Comparison of ENCODE assay signal across 10 cellular contexts in the genomic region with DNA sequence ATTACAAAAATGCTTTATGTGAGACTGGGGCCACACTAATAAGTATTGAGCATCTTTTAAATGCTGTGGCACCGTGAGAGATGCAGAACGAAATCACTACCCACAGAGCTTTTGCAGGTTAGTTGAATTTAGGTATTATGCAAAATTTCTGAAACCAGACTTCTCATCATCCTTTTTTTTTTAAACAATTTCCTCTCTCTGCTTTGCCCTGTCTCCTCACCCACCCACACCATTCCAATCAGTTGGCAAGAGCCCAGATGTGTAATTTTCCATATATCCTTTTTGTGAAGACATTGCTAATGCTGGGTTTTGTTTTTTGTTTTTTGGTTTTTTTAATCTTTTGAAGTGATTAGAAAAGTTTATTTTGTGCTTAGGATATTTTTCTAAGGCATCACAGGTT. TPM values are rescaled to one million over a fixed set of nuclear protein-coding genes. Genes with fewer than 3 reads are reported as not detected.
DNase-seq lines count a peak whose midpoint lies in the region; ATAC-seq and TF ChIP-seq lines count a peak whose summit lies in the region.
"Had no signal": no experiment of that assay in that cellular context is flagged by ENCODE, and none has a peak within 500 bp of the region (broad histone marks: within the 10 kb centered on the region; RNA-seq: fewer than 3 reads in every experiment).

No MANE protein-coding gene starts in this region.

- no peaks in the 10 kb centered on the region for H3K27me3 Mint-ChIP-seq in naive thymus-derived CD8-positive, alpha-beta T cell

- H3K36me3 Mint-ChIP-seq in naive thymus-derived CD8-positive, alpha-beta T cell = peaks cover under 1 to 22% (median 4%) of the 10 kb centered on the region in 3 donors

- H3K9me3 ChIP-seq in BE2C (no peaks in the 10 kb centered on the region), HUES6 (ENCODE audit: control insufficient read depth, insufficient read depth, low read depth, low read length) (no peaks in the 10 kb centered on the region)
- H3K9me3 ChIP-seq: body of pancreas had no signal

- no peak for ATAC-seq in naive thymus-derived CD8-positive, alpha-beta T cell
- ATAC-seq in HG03159 (IDR thresholded peaks at IDR 0.05; ENCODE audit: unreplicated experiment) (no peak), HG02798 (IDR thresholded peaks at IDR 0.05; ENCODE audit: poor library complexity, unreplicated experiment) (no peak)
- ATAC-seq: body of pancreas had no signal

- peaks cover 9% of the 10 kb centered on the region for H3K36me3 ChIP-seq in BE2C
- H3K36me3 ChIP-seq in HUES6 (ENCODE audit: control insufficient read depth, insufficient read depth, low read length) = peaks cover 23% of the 10 kb centered on the region

- no peaks in the 10 kb centered on the region for H3K9me3 Mint-ChIP-seq in naive thymus-derived CD8-positive, alpha-beta T cell

- TF ChIP-seq CTCF in BE2C (IDR thresholded peaks at IDR 0.05; ENCODE audit: low read depth, low read length) (no peak), cardiac fibroblast (IDR thresholded peaks at IDR 0.05; ENCODE audit: low read depth, low read length) (no peak)

- H3K27ac Mint-ChIP-seq in naive thymus-derived CD8-positive, alpha-beta T cell = peak overlapping the region in 9 of 10 donors; percentile 78 to 99 (median 98)

- H3K4me1 ChIP-seq in BE2C (no peaks in the 10 kb centered on the region), HUES6 (ENCODE audit: control insufficient read depth, insufficient read depth, low read length) (peaks cover 5% of the 10 kb centered on the region)

- H3K4me3 Mint-ChIP-seq in naive thymus-derived CD8-positive, alpha-beta T cell = peak overlapping the region; percentile 98 to 100 (median 99)

- H3K27ac ChIP-seq in HUES6 (ENCODE audit: low read depth, low read length) = no peak overlapping the region

- POLR2A ChIA-PET in naive thymus-derived CD8-positive, alpha-beta T cell (lab: Charles Lee) = interaction anchor here (1.2 kb wide), 1 partner anchor 166 kb away, joined by 7 read pairs; no protein-coding TSS in a partner anchor

- H3K9ac ChIP-seq in HUES6 (ENCODE audit: low read length) = peak overlapping the region; percentile 96

- H3K4me3 ChIP-seq in BE2C (ENCODE audit: low read depth, low read length) = peak overlapping the region; percentile 90
- H3K4me3 ChIP-seq in HUES6 (ENCODE audit: low read depth, low read length) = peak overlapping the region; percentile 94
- peak overlapping the region; percentile 75 to 82 for H3K4me3 ChIP-seq in cardiac fibroblast (replicated peaks in 1 of 2; ENCODE audit: low read depth in 2 of 2, low read length in 2 of 2)

- H3K27me3 ChIP-seq in BE2C (no peaks in the 10 kb centered on the region), HUES6 (ENCODE audit: control insufficient read depth, insufficient read depth, low read length) (no peaks in the 10 kb centered on the region)
- H3K27me3 ChIP-seq: body of pancreas had no signal

- DNase-seq in BE2C (no peak), cardiac fibroblast (ENCODE audit: low read depth in 2 of 2) (peak in 1 of 2 donors; percentile 26), NCI-H510A (lab: John Stamatoyannopoulos, UW) (no peak), NCI-H82 (lab: John Stamatoyannopoulos, UW) (no peak)
- DNase-seq in naive thymus-derived CD8-positive, alpha-beta T cell = no peak
- DNase-seq: body of pancreas; stimulated activated CD4-positive, alpha-beta T cell treated with anti-CD3 and anti-CD28 coated beads, Interleukin-4, amount 100 ng/mL, for 4 hours had no signal

- H3K4me1 Mint-ChIP-seq in naive thymus-derived CD8-positive, alpha-beta T cell = peaks cover 10 to 36% (median 32%) of the 10 kb centered on the region in 4 donors

RNA-seq across cellular contexts. Expression of gene YAE1, which starts 1.1 kb away (rescaled TPM):
- polyA plus RNA-seq in BE2C (2012; ENCODE audit: insufficient read depth, insufficient read length, low read depth) = 52.8 TPM
- 10 to 100 TPM; 33.7 to 37.6 TPM for total RNA-seq in naive thymus-derived CD8-positive, alpha-beta T cell
- polyA plus RNA-seq in naive thymus-derived CD8-positive, alpha-beta T cell = 10 to 100 TPM; 10.9 to 20.6 (median 17.6) TPM

RNA-seq across cellular contexts. Expression of gene RALA, which starts 56.1 kb away (rescaled TPM):
- 92.5 TPM for polyA plus RNA-seq in BE2C (2012; ENCODE audit: insufficient read depth, insufficient read length, low read depth)
- total RNA-seq in naive thymus-derived CD8-positive, alpha-beta T cell = 10 to 100 TPM; 39.7 to 44.9 TPM
- polyA plus RNA-seq in naive thymus-derived CD8-positive, alpha-beta T cell = 10 to 100 TPM; 46.6 to 55.1 (median 48.2) TPM
